ENCODE assay signal across 31 cellular contexts in the genomic region with DNA sequence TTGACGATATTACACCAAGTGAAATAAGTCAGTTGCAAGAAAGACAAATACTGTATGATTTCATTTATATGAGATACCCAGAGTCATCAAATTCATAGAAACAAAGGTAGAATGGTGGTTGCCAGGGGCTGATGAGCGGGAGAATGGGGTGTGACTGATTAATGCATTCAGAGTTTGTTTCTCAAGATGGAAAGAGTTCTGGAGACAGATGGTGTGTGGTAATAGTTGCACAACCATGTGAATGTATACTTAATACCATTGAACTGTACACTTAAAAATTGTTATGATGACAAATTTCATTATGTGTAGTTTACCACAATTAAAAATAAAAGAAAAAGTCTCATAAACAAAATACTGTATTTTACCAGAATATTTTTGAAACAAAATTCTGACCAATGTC.
DNase-seq lines count a peak whose midpoint lies in the region; ATAC-seq, FAIRE-seq and TF ChIP-seq lines count a peak whose summit lies in the region.
"Had no signal": no experiment of that assay in that cellular context is flagged by ENCODE, and none has a peak within 500 bp of the region (broad histone marks: within the 10 kb centered on the region; RNA-seq: fewer than 3 reads in every experiment).

No MANE protein-coding gene starts in this region.

- ATAC-seq in activated naive CD4-positive, alpha-beta T cell treated with anti-CD3 and anti-CD28 coated beads, Interleukin-2, amount 50 U/mL, for 72 hours, result no peak
- ATAC-seq: left lung; stimulated activated naive CD8-positive, alpha-beta T cell treated with anti-CD3 and anti-CD28 coated beads, Interleukin-15, Interleukin-2, amounts not matched to agents 100 U/mL and 50 U/mL, for 24 hours had no signal

- FAIRE-seq in bronchial epithelial cell (lab: Jason Lieb, UNC), result no peak
- FAIRE-seq: astrocyte, urothelium cell line had no signal

- TF ChIP-seq CTCF in AG10803 (conservative IDR thresholded peaks at IDR 0.05; ENCODE audit: low read length), result no peak
- no peak for TF ChIP-seq CTCF in HL-60 (IDR thresholded peaks at IDR 0.05; ENCODE audit: insufficient read depth, low read length)
- no peak for TF ChIP-seq CTCF in bronchial epithelial cell (IDR thresholded peaks at IDR 0.05; ENCODE audit: insufficient read depth, low read length, severe bottlenecking)
- no peak for TF ChIP-seq CTCF in foreskin fibroblast (IDR thresholded peaks at IDR 0.05; ENCODE audit: low read depth, low read length)
- no peak for TF ChIP-seq CTCF in transverse colon (IDR thresholded peaks at IDR 0.05)

- no peak for TF ChIP-seq POLR2A in transverse colon (IDR thresholded peaks at IDR 0.05)

- peaks cover 9 to 19% of the 10 kb centered on the region in 2 donors for H3K36me3 Mint-ChIP-seq in activated naive CD4-positive, alpha-beta T cell treated with anti-CD3 and anti-CD28 coated beads, Interleukin-2, amount 50 U/mL, for 72 hours

- peaks cover 0 to 7% of the 10 kb centered on the region in 2 donors for H3K9me3 Mint-ChIP-seq in activated naive CD4-positive, alpha-beta T cell treated with anti-CD3 and anti-CD28 coated beads, Interleukin-2, amount 50 U/mL, for 72 hours
- H3K9me3 Mint-ChIP-seq: activated B cell treated with CpG ODN at 0.5 μM for 24 hours, H9 had no signal

- WGBS in transverse colon (ENCODE audit: low coverage in 1 of 2), 2 donors, result 90 to 100% methylated on average over 2 of the region's 2 CpGs

- TF ChIP-seq EP300 in transverse colon (IDR thresholded peaks at IDR 0.05; ENCODE audit: low read depth), result no peak

- DNase-seq in AG10803 (ENCODE audit: low read depth), result peak; percentile 14
- DNase-seq in HL-60 (ENCODE audit: low read depth in 1 of 2, low spot score in 1 of 2), result peak; percentile 51 to 63
- DNase-seq in bronchial epithelial cell (ENCODE audit: low read depth), result peak; percentile 6
- DNase-seq in foreskin fibroblast, result peak; percentile 26 to 62
- DNase-seq in activated gamma-delta T cell (lab: John Stamatoyannopoulos, UW), result no peak
- DNase-seq in activated naive CD4-positive, alpha-beta T cell treated with anti-CD3 and anti-CD28 coated beads, Interleukin-2, amount 50 U/mL, for 72 hours (ENCODE audit: low spot score in 2 of 2), result no peak
- DNase-seq in transverse colon, result no peak
- DNase-seq: activated B cell treated with CpG ODN at 0.5 μM for 24 hours; activated CD4-positive, alpha-beta T cell treated with anti-CD3 and anti-CD28 coated beads, Interleukin-2, amount 50 U/mL, for 1 hour; activated effector memory CD4-positive, alpha-beta T cell treated with Interleukin-2 at 50 U/mL for 16 hours; activated naive CD8-positive, alpha-beta T cell treated with anti-CD3 and anti-CD28 coated beads for 36 hours; activated T-cell treated with anti-CD3 and anti-CD28 coated beads, Interleukin-2, amount 50 U/mL, for 1 hour; CD8-positive, alpha-beta memory T cell; central memory CD4-positive, alpha-beta T cell; dermis blood vessel endothelial cell; EL; H9; islet precursor cell; left lung; MM.1S; NCI-H1436 treated with DMSO at 0.1 percent for 48 hours; NCI-H2081 treated with DMSO at 0.1 percent for 48 hours; NCI-H345; OCI-M1; SK-N-SH; stimulated activated CD4-positive, alpha-beta T cell treated with anti-CD3 and anti-CD28 coated beads, Interleukin-2, amount 100 ng/mL, for 24 hours; stimulated activated naive CD8-positive, alpha-beta T cell treated with anti-CD3 and anti-CD28 coated beads, Interleukin-15, Interleukin-2, amounts not matched to agents 100 U/mL and 50 U/mL, for 24 hours had no signal

- no peak overlapping the region for H3K4me3 ChIP-seq in AG10803 (ENCODE audit: low read length)
- H3K4me3 ChIP-seq in HL-60 (replicated peaks; ENCODE audit: insufficient read depth, low read length), result no peak overlapping the region
- no peak overlapping the region for H3K4me3 ChIP-seq in bronchial epithelial cell (ENCODE audit: low read depth, low read length)
- no peak overlapping the region for H3K4me3 ChIP-seq in foreskin fibroblast (ENCODE audit: low read depth in 1 of 2, low read length in 2 of 2)
- no peak overlapping the region for H3K4me3 ChIP-seq in transverse colon
- H3K4me3 ChIP-seq: esophagus muscularis mucosa, left lung had no signal

- intact Hi-C loops in transverse colon (cut with DNase I; ENCODE audit: low total_unique reads), result no loop called here

- H3K27ac ChIP-seq in HL-60 (replicated peaks), result no peak overlapping the region
- no peak overlapping the region for H3K27ac ChIP-seq in transverse colon
- H3K27ac ChIP-seq: esophagus muscularis mucosa, KMS-11, left lung had no signal

- H3K27me3 ChIP-seq in HL-60 (ENCODE audit: insufficient read depth, poor library complexity, severe bottlenecking) (no peaks in the 10 kb centered on the region), bronchial epithelial cell (ENCODE audit: control insufficient read depth, insufficient read depth, low read length) (no peaks in the 10 kb centered on the region), transverse colon (no peaks in the 10 kb centered on the region)
- H3K27me3 ChIP-seq: esophagus muscularis mucosa, left lung had no signal

- no peak overlapping the region for H3K27ac Mint-ChIP-seq in activated naive CD4-positive, alpha-beta T cell treated with anti-CD3 and anti-CD28 coated beads, Interleukin-2, amount 50 U/mL, for 72 hours
- H3K27ac Mint-ChIP-seq: activated B cell treated with CpG ODN at 0.5 μM for 24 hours; activated naive CD8-positive, alpha-beta T cell treated with anti-CD3 and anti-CD28 coated beads for 36 hours; CD8-positive, alpha-beta memory T cell; H9 had no signal

- in situ Hi-C loops in transverse colon (cut with MboI; ENCODE audit: low pct_ligation_motif_present in 1 of 4, low pct_unique_long_range_greater_than_20kb in 1 of 4, low sequenced_read_pairs in 3 of 4), result no loop called here

- peaks cover 0 to 16% (median 0%) of the 10 kb centered on the region in 4 donors for H3K4me1 ChIP-seq in transverse colon
- H3K4me1 ChIP-seq: esophagus muscularis mucosa, left lung had no signal

- no peaks in the 10 kb centered on the region for H3K36me3 ChIP-seq in bronchial epithelial cell (ENCODE audit: control insufficient read depth, insufficient read depth, low read length)
- H3K36me3 ChIP-seq in transverse colon, result no peaks in the 10 kb centered on the region
- H3K36me3 ChIP-seq: left lung had no signal

- H3K9me3 ChIP-seq in transverse colon, result no peaks in the 10 kb centered on the region
- H3K9me3 ChIP-seq: esophagus muscularis mucosa, left lung, SK-N-SH had no signal

Comparison
In these comparisons a context has a peak if more than half of its experiments do, and no peak if none do; other contexts are left out.
1. DNase-seq: peak in AG10803 (single experiment), HL-60 (2 of 2), bronchial epithelial cell (single experiment) and foreskin fibroblast (2 of 2); none in activated gamma-delta T cell (single experiment), activated naive CD4-positive, alpha-beta T cell treated with anti-CD3 and anti-CD28 coated beads, Interleukin-2, amount 50 U/mL, for 72 hours (0 of 2) and transverse colon (single experiment).